In the genomic region with DNA sequence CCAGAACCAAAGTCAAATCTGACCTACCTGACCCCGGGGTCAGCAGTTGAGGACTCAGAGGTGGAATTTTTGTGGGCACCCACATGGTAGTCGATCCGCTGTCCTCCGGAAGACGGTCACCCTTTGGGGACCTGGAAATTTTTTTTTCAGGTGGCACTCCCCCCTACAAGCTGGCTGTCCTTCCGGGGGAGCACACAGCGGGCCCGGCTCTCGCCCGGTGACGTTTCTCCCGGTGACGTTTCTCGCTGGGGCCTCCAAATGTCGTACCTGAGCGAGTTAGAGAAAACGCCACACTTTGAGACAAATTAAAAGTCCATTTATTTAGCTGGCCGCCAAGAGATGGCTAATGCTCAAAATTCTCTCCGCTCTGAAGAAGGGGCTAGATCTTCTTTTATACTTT, we compare ENCODE assay signal across 16 cellular contexts. TPM values are rescaled to one million over a fixed set of nuclear protein-coding genes. Genes with fewer than 3 reads are reported as not detected.
DNase-seq lines count a peak whose midpoint lies in the region; ATAC-seq and TF ChIP-seq lines count a peak whose summit lies in the region.
"Had no signal": no experiment of that assay in that cellular context is flagged by ENCODE, and none has a peak within 500 bp of the region (broad histone marks: within the 10 kb centered on the region; RNA-seq: fewer than 3 reads in every experiment).

No MANE protein-coding gene starts in this region.

- WGBS in mammary epithelial cell (ENCODE audit: low coverage, missing lambda C conversion rate), result 76% methylated on average over 19 of the region's 19 CpGs
- 89% methylated on average over 19 of the region's 19 CpGs for WGBS in suprapubic skin

- intact Hi-C loops in MCF 10A (cut with micrococcal nuclease), result loop anchor here (2.0 kb wide), 1 partner anchor 49 kb away; the partner anchor contains the start of gene ZFP14
- intact Hi-C loops in mammary epithelial cell (cut with micrococcal nuclease), result loop anchor here (5.0 kb wide), 2 partner anchors 162 to 213 kb away; partner anchors contain the start of gene TBCB
- intact Hi-C loops in cardiac septum (cut with DNase I), result loop anchor here (5.0 kb wide), 1 partner anchor 333 kb away; the partner anchor contains the start of gene SDHAF1

- H3K27ac Mint-ChIP-seq in MCF 10A (ENCODE audit: low read depth, unreplicated experiment), result peak overlapping the region; percentile 74
- H3K27ac Mint-ChIP-seq in activated naive CD8-positive, alpha-beta T cell treated with anti-CD3 and anti-CD28 coated beads, Interleukin-2, amount 10 ng/mL, durations not matched to agents 7 days and 5 days, result no peak overlapping the region

- dilution Hi-C loops in mammary epithelial cell (cut with HindIII; ENCODE audit: low sequenced_read_pairs), result no loop called here

- H3K36me3 ChIP-seq in mammary epithelial cell (ENCODE audit: insufficient read depth, low read length) (no peaks in the 10 kb centered on the region), suprapubic skin (peaks cover 27% of the 10 kb centered on the region)
- H3K36me3 ChIP-seq: uterus had no signal

- ATAC-seq in activated naive CD8-positive, alpha-beta T cell treated with anti-CD3 and anti-CD28 coated beads, Interleukin-2, amount 10 ng/mL, durations not matched to agents 7 days and 5 days (ENCODE audit: low read depth), result no peak
- no peak for ATAC-seq in GM18868 (IDR thresholded peaks at IDR 0.05; ENCODE audit: unreplicated experiment)

- H3K9ac ChIP-seq in mammary epithelial cell (ENCODE audit: insufficient read depth, low read length), result no peak overlapping the region

- in situ Hi-C loops in mammary epithelial cell (cut with MboI; ENCODE audit: low sequenced_read_pairs in 2 of 2), result no loop called here

- no peak overlapping the region for H2AFZ ChIP-seq in mammary epithelial cell (ENCODE audit: low read depth, low read length)

- H3K4me1 ChIP-seq in mammary epithelial cell (ENCODE audit: insufficient read depth, low read length) (no peaks in the 10 kb centered on the region), suprapubic skin (peaks cover 10% of the 10 kb centered on the region)
- H3K4me1 ChIP-seq: prostate gland, uterus had no signal

- H3K4me3 ChIP-seq in mammary epithelial cell (replicated peaks in 1 of 3; ENCODE audit: insufficient read depth in 1 of 3, low read depth in 2 of 3, low read length in 3 of 3) (no peak overlapping the region), suprapubic skin (peak overlapping the region; percentile 48)
- H3K4me3 ChIP-seq: lung had no signal

- H3K9me3 ChIP-seq in mammary epithelial cell (replicated peaks; ENCODE audit: insufficient read depth, low read length) (peaks cover 41% of the 10 kb centered on the region), suprapubic skin (peaks cover 5% of the 10 kb centered on the region)
- H3K9me3 ChIP-seq: prostate gland, uterus had no signal

- no peak overlapping the region for H3K4me2 ChIP-seq in mammary epithelial cell (ENCODE audit: insufficient read depth, low read depth, low read length)

- no peak overlapping the region for H3K27ac ChIP-seq in mammary epithelial cell (ENCODE audit: insufficient read depth, low read depth, low read length)
- no peak overlapping the region for H3K27ac ChIP-seq in suprapubic skin
- H3K27ac ChIP-seq: prostate gland, uterus had no signal

- H3K9me3 Mint-ChIP-seq in MCF 10A (ENCODE audit: unreplicated experiment), result peaks cover 15% of the 10 kb centered on the region
- H3K9me3 Mint-ChIP-seq in activated naive CD8-positive, alpha-beta T cell treated with anti-CD3 and anti-CD28 coated beads, Interleukin-2, amount 10 ng/mL, durations not matched to agents 7 days and 5 days, result peaks cover 34% of the 10 kb centered on the region

- BruUV-seq in MCF 10A (replicated peaks; lab: Mats Ljungman, UMichigan), result no TSS peak
- no TSS peak for BruUV-seq in mammary epithelial cell (replicated peaks; lab: Mats Ljungman, UMichigan)

- TF ChIP-seq POLR2A in suprapubic skin (IDR thresholded peaks at IDR 0.05), result no peak

- H3K4me1 Mint-ChIP-seq in MCF 10A (ENCODE audit: insufficient read depth, unreplicated experiment), result no peaks in the 10 kb centered on the region
- H3K4me1 Mint-ChIP-seq in activated naive CD8-positive, alpha-beta T cell treated with anti-CD3 and anti-CD28 coated beads, Interleukin-2, amount 10 ng/mL, durations not matched to agents 7 days and 5 days, result peaks cover 5% of the 10 kb centered on the region

- POLR2A ChIA-PET in MCF 10A (lab: Yijun Ruan, JAX), result interaction anchor here (0.9 to 1.0 kb wide), 2 partner anchors 88 to 158 kb away, joined by 3 to 5 read pairs; partner anchors contain the start of genes ZFP82 and ZNF566
- POLR2A ChIA-PET in activated naive CD8-positive, alpha-beta T cell treated with anti-CD3 and anti-CD28 coated beads, Interleukin-2, amount 10 ng/mL, durations not matched to agents 7 days and 5 days (lab: Charles Lee), result no interaction called here

- H3K27me3 Mint-ChIP-seq in MCF 10A (ENCODE audit: insufficient read depth, unreplicated experiment), result no peaks in the 10 kb centered on the region
- H3K27me3 Mint-ChIP-seq in activated naive CD8-positive, alpha-beta T cell treated with anti-CD3 and anti-CD28 coated beads, Interleukin-2, amount 10 ng/mL, durations not matched to agents 7 days and 5 days, result no peaks in the 10 kb centered on the region

- H3K79me2 ChIP-seq in mammary epithelial cell (ENCODE audit: insufficient read depth, low read length), result no peaks in the 10 kb centered on the region

- peak overlapping the region; percentile 69 for H3K4me3 Mint-ChIP-seq in MCF 10A (ENCODE audit: unreplicated experiment)
- H3K4me3 Mint-ChIP-seq in activated naive CD8-positive, alpha-beta T cell treated with anti-CD3 and anti-CD28 coated beads, Interleukin-2, amount 10 ng/mL, durations not matched to agents 7 days and 5 days, result peak overlapping the region; percentile 75

- no peaks in the 10 kb centered on the region for H4K20me1 ChIP-seq in mammary epithelial cell (ENCODE audit: insufficient read depth, low read length)

- no peaks in the 10 kb centered on the region for H3K27me3 ChIP-seq in mammary epithelial cell (ENCODE audit: insufficient read depth, low read length)
- no peaks in the 10 kb centered on the region for H3K27me3 ChIP-seq in suprapubic skin
- H3K27me3 ChIP-seq: uterus had no signal

- no peak for TF ChIP-seq EP300 in suprapubic skin (IDR thresholded peaks at IDR 0.05)

- peaks cover 45% of the 10 kb centered on the region for H3K36me3 Mint-ChIP-seq in MCF 10A (ENCODE audit: insufficient read depth, unreplicated experiment)
- H3K36me3 Mint-ChIP-seq in activated naive CD8-positive, alpha-beta T cell treated with anti-CD3 and anti-CD28 coated beads, Interleukin-2, amount 10 ng/mL, durations not matched to agents 7 days and 5 days, result peaks cover 50% of the 10 kb centered on the region

- TF ChIP-seq CTCF in MCF 10A (IDR thresholded peaks at IDR 0.05; ENCODE audit: unreplicated experiment), result no peak
- no peak for TF ChIP-seq CTCF in mammary epithelial cell (conservative IDR thresholded peaks at IDR 0.05 in 1 of 2, IDR thresholded peaks at IDR 0.05 in 1 of 2; ENCODE audit: extremely low read depth in 1 of 2, insufficient read depth in 1 of 2, low read depth in 1 of 2, low read length in 2 of 2)
- no peak for TF ChIP-seq CTCF in suprapubic skin (IDR thresholded peaks at IDR 0.05)

- DNase-seq in MCF 10A (ENCODE audit: unreplicated experiment) (no peak), mammary epithelial cell (no peak), left kidney (ENCODE audit: low read depth, low spot score) (peak; percentile 22), suprapubic skin (ENCODE audit: low spot score in 2 of 2) (no peak), T1000 (lab: John Stamatoyannopoulos, UW) (no peak), cardiac septum (ENCODE audit: low spot score) (no peak)
- DNase-seq in activated naive CD8-positive, alpha-beta T cell treated with anti-CD3 and anti-CD28 coated beads, Interleukin-2, amount 10 ng/mL, durations not matched to agents 7 days and 5 days, result no peak
- DNase-seq: aorta, KBM-7, NCI-H187 treated with DMSO at 0.1 percent for 48 hours, NCI-H748 treated with DMSO at 0.1 percent for 48 hours, SHP77 treated with DMSO at 0.1 percent for 48 hours, uterus had no signal

- CTCF ChIA-PET in MCF 10A (lab: Yijun Ruan, JAX), result interaction anchor here (0.6 kb wide), 1 partner anchor 790 kb away, joined by 5 read pairs; no protein-coding TSS in a partner anchor
- CTCF ChIA-PET in mammary epithelial cell (lab: Charles Lee; ENCODE audit: low non-redundant PET), result no interaction called here

RNA-seq across cellular contexts. Expression of gene ZFP14, which starts 48.8 kb away (rescaled TPM):
- 1.5 and 1.7 TPM in 2 replicates for total RNA-seq in MCF 10A (2022)
- 1 to 10 TPM in 1 of 2 donors, under 1 TPM in 1; 0.73 to 2.5 TPM for total RNA-seq in mammary epithelial cell
- polyA plus RNA-seq in mammary epithelial cell, result 0.24 TPM
- polyA minus RNA-seq in mammary epithelial cell, result 0.26 TPM
- total RNA-seq in activated naive CD8-positive, alpha-beta T cell treated with anti-CD3 and anti-CD28 coated beads, Interleukin-2, amount 10 ng/mL, durations not matched to agents 7 days and 5 days, result 1 to 10 TPM; 9.3 to 9.7 TPM
- total RNA-seq in suprapubic skin, result 10 to 100 TPM in 1 of 4 donors, 1 to 10 TPM in 3; 1.5 to 10.5 (median 3.6) TPM
- total RNA-seq in cardiac septum, result 3.2 TPM
